In genomic region chr9:69307061-69307445, GRCh38 we compare ENCODE assay signal across 7 cellular contexts. TPM values are rescaled to one million over a fixed set of nuclear protein-coding genes. Genes with fewer than 3 reads are reported as not detected.
"Had no signal": no experiment of that assay in that cellular context is flagged by ENCODE, and none has a peak within 500 bp of the region (broad histone marks: within the 10 kb centered on the region; RNA-seq: fewer than 3 reads in every experiment).

No MANE protein-coding gene starts in this region.

RNA-seq across cellular contexts. Expression of gene ENTREP1, which starts 18.0 kb away (rescaled TPM):
- total RNA-seq: activated CD4-positive, alpha-beta memory T cell treated with anti-CD3 and anti-CD28 coated beads, Interleukin-2, amount 10 ng/mL, durations not matched to agents 7 days and 5 days; activated CD4-positive, alpha-beta T cell treated with anti-CD3 and anti-CD28 coated beads for 36 hours; activated naive CD8-positive, alpha-beta T cell treated with anti-CD3 and anti-CD28 coated beads for 36 hours; activated T-cell treated with anti-CD3 and anti-CD28 coated beads, Interleukin-2, amount 50 U/mL, for 72 hours; activated T-helper 2 cell treated with anti-CD3 and anti-CD28 coated beads, Interferon-gamma antibody, Interleukin-2, Interleukin-4, amounts not matched to agents 10 μg/mL and 5 μg/mL and 100 μg/mL, durations not matched to agents 14 hours and 24 hours and 36 hours; OCI-LY7 had no signal
- polyA plus RNA-seq: SK-N-SH had no signal
